10 cellular contexts compared by ENCODE assay signal in the genomic region with DNA sequence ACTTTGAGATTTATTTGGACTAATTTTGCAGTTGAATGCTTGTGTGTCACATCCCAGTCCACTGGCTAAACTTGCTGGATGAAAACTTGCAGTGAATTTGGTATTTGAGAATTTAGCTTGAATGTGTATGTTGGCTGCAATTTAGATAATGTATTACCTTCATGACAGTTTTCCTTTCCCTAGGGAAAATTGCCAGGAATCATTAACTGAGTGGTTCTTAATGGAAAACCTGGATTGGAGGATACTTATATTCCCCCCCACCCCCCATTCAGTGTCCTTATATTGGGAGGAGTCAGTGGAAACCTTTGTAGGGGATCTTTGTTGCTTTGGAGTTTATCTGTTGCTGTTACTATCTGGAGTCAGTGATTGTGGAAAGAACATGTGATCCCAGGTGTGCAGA.
DNase-seq lines count a peak whose midpoint lies in the region; ATAC-seq, FAIRE-seq and TF ChIP-seq lines count a peak whose summit lies in the region.
"Had no signal": no experiment of that assay in that cellular context is flagged by ENCODE, and none has a peak within 500 bp of the region (broad histone marks: within the 10 kb centered on the region; RNA-seq: fewer than 3 reads in every experiment).

No MANE protein-coding gene starts in this region.

- dilution Hi-C loops in endothelial cell of umbilical vein (cut with MboI; ENCODE audit: extremely low pct_ligation_motif_present, low sequenced_read_pairs): no loop called here

- no peaks in the 10 kb centered on the region for H3F3A ChIP-seq in PC-3 (ENCODE audit: low read length, unreplicated experiment)

- H3K4me2 ChIP-seq in PC-3 (ENCODE audit: low read length) (peak overlapping the region; percentile 91), endothelial cell of umbilical vein (ENCODE audit: insufficient read depth, low read length) (peak overlapping the region; percentile 47)

- no peak for TF ChIP-seq POLR2A in endothelial cell of umbilical vein (IDR thresholded peaks at IDR 0.05; ENCODE audit: low read depth, low read length)
- no peak for TF ChIP-seq POLR2A in prostate gland (IDR thresholded peaks at IDR 0.05)

- POLR2A ChIA-PET in PC-3 (lab: Charles Lee; ENCODE audit: unreplicated experiment) (no interaction called here), endothelial cell of umbilical vein (lab: Charles Lee) (no interaction called here)

- H3K9me3 ChIP-seq in PC-3 (ENCODE audit: low read length) (no peaks in the 10 kb centered on the region), endothelial cell of umbilical vein (replicated peaks; ENCODE audit: control insufficient read depth, insufficient read depth, low read length) (no peaks in the 10 kb centered on the region), prostate gland (no peaks in the 10 kb centered on the region), WERI-Rb-1 (ENCODE audit: severe bottlenecking) (peaks cover 4% of the 10 kb centered on the region)

- H3K79me2 ChIP-seq in PC-3 (ENCODE audit: low read length) (peaks cover 62% of the 10 kb centered on the region), endothelial cell of umbilical vein (ENCODE audit: control insufficient read depth, insufficient read depth, low read length) (peaks cover 9% of the 10 kb centered on the region)

- H3K27me3 ChIP-seq in PC-3 (ENCODE audit: low read length) (no peaks in the 10 kb centered on the region), endothelial cell of umbilical vein (ENCODE audit: control insufficient read depth in 2 of 2, insufficient read depth in 2 of 2, low read length in 2 of 2) (no peaks in the 10 kb centered on the region), prostate gland (replicated peaks; ENCODE audit: insufficient read depth) (no peaks in the 10 kb centered on the region), WERI-Rb-1 (ENCODE audit: insufficient read depth, low read depth, severe bottlenecking) (no peaks in the 10 kb centered on the region)

- no peaks in the 10 kb centered on the region for H3K9me2 ChIP-seq in PC-3 (replicated peaks; ENCODE audit: low read length)

- DNase-seq in NCI-H748 (lab: John Stamatoyannopoulos, UW; ENCODE audit: unreplicated experiment) (peak; percentile 25), NCI-H748 treated with DMSO at 0.1 percent for 48 hours (lab: John Stamatoyannopoulos, UW) (no peak), PC-3 (no peak), endothelial cell of umbilical vein (ENCODE audit: low read depth, low spot score) (peak; percentile 28), prostate gland (ENCODE audit: low spot score) (no peak), iPS-NIHi11 (ENCODE audit: low spot score) (no peak), WERI-Rb-1 (no peak)
- DNase-seq: aorta, SW 1271 had no signal

- H3K27ac ChIP-seq in PC-3 (ENCODE audit: low read length): no peak overlapping the region
- no peak overlapping the region for H3K27ac ChIP-seq in endothelial cell of umbilical vein (ENCODE audit: insufficient read depth, low read depth, low read length)
- peak overlapping the region in 1 of 2 donors; percentile 92 for H3K27ac ChIP-seq in prostate gland
- no peak overlapping the region for H3K27ac ChIP-seq in WERI-Rb-1

- H3K4me3 ChIP-seq in PC-3 (ENCODE audit: low read length): peak overlapping the region; percentile 79
- H3K4me3 ChIP-seq in endothelial cell of umbilical vein (replicated peaks in 1 of 3; ENCODE audit: insufficient read depth in 1 of 3, low read depth in 1 of 3, low read length in 3 of 3): peak overlapping the region in 1 of 3 experiments; percentile 22
- H3K4me3 ChIP-seq in prostate gland: peak overlapping the region; percentile 72 to 90
- H3K4me3 ChIP-seq in WERI-Rb-1 (ENCODE audit: low read depth, low read length): no peak overlapping the region

- intact Hi-C loops in PC-3 (cut with micrococcal nuclease) (loop anchor here (5.0 kb wide), 1 partner anchor 66 kb away; the partner anchor contains the start of gene KPNA2), endothelial cell of umbilical vein (cut with micrococcal nuclease) (loop anchor here (5.0 kb wide), 1 partner anchor 354 kb away; the partner anchor contains the start of gene WIPI1), prostate gland (cut with DNase I) (no loop called here)

- peak overlapping the region; percentile 93 for H2AFZ ChIP-seq in PC-3 (ENCODE audit: low read length)
- H2AFZ ChIP-seq in endothelial cell of umbilical vein (ENCODE audit: low read depth, low read length): no peak overlapping the region

- BruUV-seq in PC-3 (replicated peaks; lab: Mats Ljungman, UMichigan) (no TSS peak), endothelial cell of umbilical vein (replicated peaks; lab: Mats Ljungman, UMichigan) (TSS peak; percentile 25)

- H4K20me1 ChIP-seq in PC-3 (ENCODE audit: low read length) (0 out of 2 replicates have a peak, but pooled peaks cover 7% of the 10 kb centered on the region), endothelial cell of umbilical vein (replicated peaks; ENCODE audit: control insufficient read depth, extremely low read depth, insufficient read depth, low read length) (no peaks in the 10 kb centered on the region)

- FAIRE-seq in endothelial cell of umbilical vein (lab: Jason Lieb, UNC): no peak

- no peak for TF ChIP-seq CTCF in PC-3 (conservative IDR thresholded peaks at IDR 0.05; ENCODE audit: low read depth, low read length)
- no peak for TF ChIP-seq CTCF in endothelial cell of umbilical vein (IDR thresholded peaks at IDR 0.05; ENCODE audit: extremely low read depth in 1 of 2, insufficient read depth in 1 of 2, low read depth in 1 of 2, low read length in 2 of 2)
- TF ChIP-seq CTCF in prostate gland (IDR thresholded peaks at IDR 0.05): no peak
- no peak for TF ChIP-seq CTCF in WERI-Rb-1 (IDR thresholded peaks at IDR 0.05; ENCODE audit: low read depth, low read length)

- peaks cover 6% of the 10 kb centered on the region; the same call in 1 of the 2 replicates for H3K36me3 ChIP-seq in PC-3 (ENCODE audit: low read depth, low read length)
- H3K36me3 ChIP-seq in endothelial cell of umbilical vein (ENCODE audit: control insufficient read depth in 2 of 2, extremely low read depth in 1 of 2, insufficient read depth in 2 of 2, low read length in 2 of 2): no peaks in the 10 kb centered on the region
- H3K36me3 ChIP-seq in prostate gland: no peaks in the 10 kb centered on the region
- peaks cover 4% of the 10 kb centered on the region for H3K36me3 ChIP-seq in WERI-Rb-1

- no peaks in the 10 kb centered on the region for H3K9me1 ChIP-seq in endothelial cell of umbilical vein (replicated peaks; ENCODE audit: control insufficient read depth, extremely low read depth, insufficient read depth, low read length)

- no peak for ATAC-seq in PC-3
- no peak for ATAC-seq in GM18909 (IDR thresholded peaks at IDR 0.05; ENCODE audit: poor library complexity, unreplicated experiment)

- H3K4me1 ChIP-seq in PC-3 (ENCODE audit: insufficient read depth, low read length): peaks cover 16% of the 10 kb centered on the region
- H3K4me1 ChIP-seq in endothelial cell of umbilical vein (ENCODE audit: control insufficient read depth, extremely low read depth, insufficient read depth, low read length): no peaks in the 10 kb centered on the region
- H3K4me1 ChIP-seq in prostate gland (replicated peaks): peaks cover 4% of the 10 kb centered on the region

- CTCF ChIA-PET in PC-3 (lab: Charles Lee): no interaction called here
- CTCF ChIA-PET in endothelial cell of umbilical vein (lab: Charles Lee): interaction anchor here (0.8 kb wide), 1 partner anchor 45 kb away, joined by 3 read pairs; no protein-coding TSS in a partner anchor

- H3K9ac ChIP-seq in PC-3 (ENCODE audit: low read length): peak overlapping the region; percentile 85
- peak overlapping the region; percentile 3 for H3K9ac ChIP-seq in endothelial cell of umbilical vein (replicated peaks; ENCODE audit: extremely low read depth, insufficient read depth, low read length)

TF ChIP-seq in endothelial cell of umbilical vein, 7 proteins besides CTCF, POLR2A, EP300 and RAD21:
- TF ChIP-seq FOS (IDR thresholded peaks at IDR 0.05; ENCODE audit: borderline replicate concordance, insufficient read depth, low read length): no peak
TF ChIP-seq in endothelial cell of umbilical vein: peak in this region for 0.

Comparison
In these comparisons a context has a peak if more than half of its experiments do, and no peak if none do; other contexts are left out.
1. DNase-seq: peak in NCI-H748 (single experiment) and endothelial cell of umbilical vein (single experiment); none in NCI-H748 treated with DMSO at 0.1 percent for 48 hours (single experiment), PC-3 (single experiment), prostate gland (single experiment), iPS-NIHi11 (single experiment) and WERI-Rb-1 (single experiment).